In genomic region chr15:69573815-69574472, GRCh38 we compare ENCODE assay signal across 10 cellular contexts.
DNase-seq lines count a peak whose midpoint lies in the region; ATAC-seq and TF ChIP-seq lines count a peak whose summit lies in the region.
"Had no signal": no experiment of that assay in that cellular context is flagged by ENCODE, and none has a peak within 500 bp of the region (broad histone marks: within the 10 kb centered on the region; RNA-seq: fewer than 3 reads in every experiment).

No MANE protein-coding gene starts in this region.

- no peak for TF ChIP-seq EP300 in gastroesophageal sphincter (IDR thresholded peaks at IDR 0.05)

- H3K27me3 Mint-ChIP-seq in HFFc6 (ENCODE audit: insufficient read depth) (peaks cover 43% of the 10 kb centered on the region), type B pancreatic cell (peaks cover 21% of the 10 kb centered on the region)
- no peaks in the 10 kb centered on the region for H3K27me3 Mint-ChIP-seq in activated CD8-positive, alpha-beta T cell treated with anti-CD3 and anti-CD28 coated beads for 36 hours
- peaks cover 25% of the 10 kb centered on the region for H3K27me3 Mint-ChIP-seq in dendritic cell treated with granulocyte-macrophage colony-stimulating factor and Interleukin-4, amounts not matched to agents 40 ng/mL and 50 ng/mL, for 4 days

- ATAC-seq in activated CD8-positive, alpha-beta T cell treated with anti-CD3 and anti-CD28 coated beads for 36 hours = peak; percentile 96
- ATAC-seq in gastroesophageal sphincter = no peak

- H3K4me3 Mint-ChIP-seq in HFFc6 = no peak overlapping the region
- H3K4me3 Mint-ChIP-seq in activated CD8-positive, alpha-beta T cell treated with anti-CD3 and anti-CD28 coated beads for 36 hours = no peak overlapping the region
- H3K4me3 Mint-ChIP-seq in dendritic cell treated with granulocyte-macrophage colony-stimulating factor and Interleukin-4, amounts not matched to agents 40 ng/mL and 50 ng/mL, for 4 days = no peak overlapping the region
- no peak overlapping the region for H3K4me3 Mint-ChIP-seq in type B pancreatic cell

- CTCF ChIA-PET in activated CD8-positive, alpha-beta T cell treated with anti-CD3 and anti-CD28 coated beads for 36 hours (lab: Charles Lee) = interaction anchor here (1.3 kb wide), 1 partner anchor 95 kb away, joined by 5 read pairs; no protein-coding TSS in a partner anchor

- H3K9me3 Mint-ChIP-seq in HFFc6 (no peaks in the 10 kb centered on the region), type B pancreatic cell (no peaks in the 10 kb centered on the region)
- no peaks in the 10 kb centered on the region for H3K9me3 Mint-ChIP-seq in activated CD8-positive, alpha-beta T cell treated with anti-CD3 and anti-CD28 coated beads for 36 hours
- H3K9me3 Mint-ChIP-seq in dendritic cell treated with granulocyte-macrophage colony-stimulating factor and Interleukin-4, amounts not matched to agents 40 ng/mL and 50 ng/mL, for 4 days = no peaks in the 10 kb centered on the region

- no peak overlapping the region for H3K27ac ChIP-seq in gastroesophageal sphincter
- H3K27ac ChIP-seq: tibial artery had no signal

- no peaks in the 10 kb centered on the region for H3K4me1 ChIP-seq in gastroesophageal sphincter

- H3K36me3 Mint-ChIP-seq in HFFc6 (ENCODE audit: low read depth) (no peaks in the 10 kb centered on the region), type B pancreatic cell (no peaks in the 10 kb centered on the region)
- H3K36me3 Mint-ChIP-seq in activated CD8-positive, alpha-beta T cell treated with anti-CD3 and anti-CD28 coated beads for 36 hours (ENCODE audit: low read depth) = no peaks in the 10 kb centered on the region
- H3K36me3 Mint-ChIP-seq in dendritic cell treated with granulocyte-macrophage colony-stimulating factor and Interleukin-4, amounts not matched to agents 40 ng/mL and 50 ng/mL, for 4 days (ENCODE audit: low read depth) = no peaks in the 10 kb centered on the region

- TF ChIP-seq POLR2A in gastroesophageal sphincter (IDR thresholded peaks at IDR 0.05) = no peak

- H3K27ac Mint-ChIP-seq in HFFc6 (no peak overlapping the region), type B pancreatic cell (no peak overlapping the region)
- peak overlapping the region; percentile 50 for H3K27ac Mint-ChIP-seq in activated CD8-positive, alpha-beta T cell treated with anti-CD3 and anti-CD28 coated beads for 36 hours
- H3K27ac Mint-ChIP-seq in dendritic cell treated with granulocyte-macrophage colony-stimulating factor and Interleukin-4, amounts not matched to agents 40 ng/mL and 50 ng/mL, for 4 days = peak overlapping the region; percentile 58

- no peaks in the 10 kb centered on the region for H3K36me3 ChIP-seq in gastroesophageal sphincter
- H3K36me3 ChIP-seq: tibial artery had no signal

- TF ChIP-seq CTCF in HFFc6 (IDR thresholded peaks at IDR 0.05) = no peak
- no peak for TF ChIP-seq CTCF in activated CD8-positive, alpha-beta T cell treated with anti-CD3 and anti-CD28 coated beads for 36 hours (IDR thresholded peaks at IDR 0.05)
- no peak for TF ChIP-seq CTCF in type B pancreatic cell (conservative IDR thresholded peaks at IDR 0.05)
- no peak for TF ChIP-seq CTCF in gastroesophageal sphincter (IDR thresholded peaks at IDR 0.05)

- peaks cover 6% of the 10 kb centered on the region for H3K4me1 Mint-ChIP-seq in HFFc6 (ENCODE audit: low read depth)
- peaks cover 32% of the 10 kb centered on the region for H3K4me1 Mint-ChIP-seq in activated CD8-positive, alpha-beta T cell treated with anti-CD3 and anti-CD28 coated beads for 36 hours (ENCODE audit: low read depth)
- H3K4me1 Mint-ChIP-seq in dendritic cell treated with granulocyte-macrophage colony-stimulating factor and Interleukin-4, amounts not matched to agents 40 ng/mL and 50 ng/mL, for 4 days (ENCODE audit: low read depth) = peaks cover 46% of the 10 kb centered on the region
- peaks cover 30% of the 10 kb centered on the region for H3K4me1 Mint-ChIP-seq in type B pancreatic cell (ENCODE audit: unreplicated experiment)

- intact Hi-C loops in activated CD8-positive, alpha-beta T cell treated with anti-CD3 and anti-CD28 coated beads for 36 hours (cut with micrococcal nuclease) = loop anchor here (10.0 kb wide), 4 partner anchors 151 to 891 kb away; partner anchors contain the start of gene TLE3
- intact Hi-C loops in dendritic cell treated with granulocyte-macrophage colony-stimulating factor and Interleukin-4, amounts not matched to agents 40 ng/mL and 50 ng/mL, for 4 days (cut with micrococcal nuclease) = loop anchor here (10.0 kb wide), 1 partner anchor 521 kb away; the partner anchor contains the start of gene TLE3

- whole genome bisulfite sequencing in gastroesophageal sphincter (ENCODE audit: low coverage in 1 of 2), 2 donors = 47% methylated on average over 13 of the region's 13 CpGs; no CpG with 5 or more reads in 1 of the 2 donors

- POLR2A ChIA-PET in activated CD8-positive, alpha-beta T cell treated with anti-CD3 and anti-CD28 coated beads for 36 hours (lab: Charles Lee) = no interaction called here

- H3K27me3 ChIP-seq in gastroesophageal sphincter = peaks cover 8% of the 10 kb centered on the region
- H3K27me3 ChIP-seq: tibial artery had no signal

- DNase-seq in HFFc6 (peak; percentile 27), NCI-H1694 (lab: John Stamatoyannopoulos, UW) (no peak), type B pancreatic cell (ENCODE audit: extremely low spot score, unreplicated experiment) (no peak), AG08395 (ENCODE audit: low spot score) (no peak)
- DNase-seq in activated CD8-positive, alpha-beta T cell treated with anti-CD3 and anti-CD28 coated beads for 36 hours = peak; percentile 85
- peak; percentile 23 to 69 (median 51) for DNase-seq in stimulated activated CD4-positive, alpha-beta T cell treated with anti-CD3 and anti-CD28 coated beads, TNF-alpha, amount 100 ng/mL, for 48 hours (ENCODE audit: low read depth in 3 of 3)
- DNase-seq: effector memory CD4-positive, alpha-beta T cell had no signal

- H3K9me3 ChIP-seq in gastroesophageal sphincter = no peaks in the 10 kb centered on the region
- H3K9me3 ChIP-seq: tibial artery had no signal

- H3K4me3 ChIP-seq in gastroesophageal sphincter = no peak overlapping the region
- H3K4me3 ChIP-seq: tibial artery had no signal

Comparison
In these comparisons a context has a peak if more than half of its experiments do, and no peak if none do; other contexts are left out.
1. DNase-seq: peak in HFFc6 (single experiment), activated CD8-positive, alpha-beta T cell treated with anti-CD3 and anti-CD28 coated beads for 36 hours (single experiment) and stimulated activated CD4-positive, alpha-beta T cell treated with anti-CD3 and anti-CD28 coated beads, TNF-alpha, amount 100 ng/mL, for 48 hours (3 of 3); none in NCI-H1694 (single experiment), type B pancreatic cell (single experiment) and AG08395 (single experiment).
2. H3K27ac Mint-ChIP-seq: peak in activated CD8-positive, alpha-beta T cell treated with anti-CD3 and anti-CD28 coated beads for 36 hours (single experiment) and dendritic cell treated with granulocyte-macrophage colony-stimulating factor and Interleukin-4, amounts not matched to agents 40 ng/mL and 50 ng/mL, for 4 days (single experiment); none in HFFc6 (single experiment) and type B pancreatic cell (single experiment).